Comparison of ENCODE assay signal across 15 cellular contexts in the genomic region with DNA sequence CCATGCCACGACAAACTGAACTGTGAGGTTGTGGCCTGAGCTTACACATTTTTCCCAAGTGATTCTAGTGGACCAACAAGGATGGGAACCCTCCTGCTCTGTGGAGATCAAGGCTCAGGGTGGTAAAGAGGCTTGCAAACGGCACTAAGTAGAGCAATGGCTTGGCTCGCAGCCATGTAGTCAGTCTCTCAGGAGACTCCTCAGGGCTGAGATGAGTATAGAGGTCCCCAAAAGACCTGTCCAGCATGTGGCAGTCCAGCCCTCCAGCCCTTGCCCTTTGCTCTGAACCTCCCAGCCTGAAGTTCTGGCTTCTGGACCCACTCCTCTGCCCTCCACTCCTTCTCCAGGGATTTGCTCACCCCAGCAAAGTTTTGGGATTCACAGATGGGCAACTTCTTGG. TPM values are rescaled to one million over a fixed set of nuclear protein-coding genes. Genes with fewer than 3 reads are reported as not detected.
DNase-seq lines count a peak whose midpoint lies in the region; ATAC-seq and TF ChIP-seq lines count a peak whose summit lies in the region.
"Had no signal": no experiment of that assay in that cellular context is flagged by ENCODE, and none has a peak within 500 bp of the region (broad histone marks: within the 10 kb centered on the region; RNA-seq: fewer than 3 reads in every experiment).

No MANE protein-coding gene starts in this region.

- H3K36me3 ChIP-seq in vagina = no peaks in the 10 kb centered on the region
- no peaks in the 10 kb centered on the region for H3K36me3 ChIP-seq in H7 (replicated peaks; ENCODE audit: control insufficient read depth, insufficient read depth, low read length)

- WGBS in right cardiac atrium = 56% methylated on average over 3 of the region's 3 CpGs

- intact Hi-C loops in right cardiac atrium (cut with DNase I) = no loop called here
- intact Hi-C loops in vagina (cut with DNase I) = no loop called here

- DNase-seq in choroid plexus epithelial cell (ENCODE audit: low read depth) = peak; percentile 24
- peak; percentile 69 to 87 (median 72) for DNase-seq in right cardiac atrium
- peak; percentile 29 for DNase-seq in renal cortical epithelial cell (ENCODE audit: low read depth)
- DNase-seq in vagina (ENCODE audit: extremely low spot score in 2 of 2) = no peak
- no peak for DNase-seq in H7
- DNase-seq in T1000 (lab: John Stamatoyannopoulos, UW) = no peak
- DNase-seq: DND-41; glutamatergic neuron; Karpas-422; NCI-H1417; SHP77 treated with DMSO at 0.1 percent for 48 hours; stimulated activated CD4-positive, alpha-beta T cell treated with anti-CD3 and anti-CD28 coated beads, Interleukin-12 subunit alpha, Interleukin-12 subunit beta, amount 100 ng/mL, for 4 hours; T-helper 2 cell had no signal

- TF ChIP-seq CTCF in choroid plexus epithelial cell (conservative IDR thresholded peaks at IDR 0.05; ENCODE audit: low read depth, low read length) = no peak
- no peak for TF ChIP-seq CTCF in vagina (IDR thresholded peaks at IDR 0.05)

- peak overlapping the region; percentile 94 for H3K27ac ChIP-seq in right cardiac atrium (ENCODE audit: low read length)
- H3K27ac ChIP-seq in vagina = peak overlapping the region; percentile 85

- peaks cover 20% of the 10 kb centered on the region for H3K4me1 ChIP-seq in right cardiac atrium (ENCODE audit: control insufficient read depth, insufficient read depth, low read length)
- peaks cover 30% of the 10 kb centered on the region for H3K4me1 ChIP-seq in vagina

- no peak for TF ChIP-seq POLR2A in vagina (IDR thresholded peaks at IDR 0.05)

- no peaks in the 10 kb centered on the region for H3K27me3 ChIP-seq in right cardiac atrium (ENCODE audit: control insufficient read depth, insufficient read depth)
- H3K27me3 ChIP-seq in vagina = no peaks in the 10 kb centered on the region
- H3K27me3 ChIP-seq in H7 (ENCODE audit: control insufficient read depth, insufficient read depth, low read length) = no peaks in the 10 kb centered on the region

- no peaks in the 10 kb centered on the region for H3K9me3 ChIP-seq in right cardiac atrium (ENCODE audit: control insufficient read depth, low read length)
- H3K9me3 ChIP-seq in vagina = no peaks in the 10 kb centered on the region

- ATAC-seq in right cardiac atrium (peak; percentile 34 to 45), HG02852 (IDR thresholded peaks at IDR 0.05; ENCODE audit: unreplicated experiment) (no peak)

- H3K4me3 ChIP-seq in choroid plexus epithelial cell (ENCODE audit: low read depth, low read length) = no peak overlapping the region
- H3K4me3 ChIP-seq in right cardiac atrium (ENCODE audit: low read length) = no peak overlapping the region
- no peak overlapping the region for H3K4me3 ChIP-seq in vagina
- H3K4me3 ChIP-seq in H7 (ENCODE audit: insufficient read depth, low read depth, low read length) = no peak overlapping the region

RNA-seq across cellular contexts. Expression of gene CAMP, which starts 8.3 kb away (rescaled TPM):
- 1 to 10 TPM in 1 of 4 donors, under 1 TPM in 3; 0.50 to 2.1 (median 0.73) TPM for total RNA-seq in right cardiac atrium
- 1.8 TPM for polyA plus RNA-seq in right cardiac atrium
- total RNA-seq in renal cortical epithelial cell = 0.25 TPM in 1 of 2 replicates, not detected in the other
- not detected for total RNA-seq in vagina
- total RNA-seq in H7 (2014; rRNA removed; shearing (Covaris generic)) = not detected in 2 replicates
- total RNA-seq: mesothelial cell of epicardium had no signal

RNA-seq across cellular contexts. Expression of gene ZNF589, which starts 25.9 kb away (rescaled TPM):
- total RNA-seq in right cardiac atrium (10 to 100 TPM; 11.4 to 18.5 (median 15.0) TPM), renal cortical epithelial cell (2.3 and 6.6 TPM in 2 replicates), vagina (12.3 TPM)
- 5.6 TPM for polyA plus RNA-seq in right cardiac atrium
- total RNA-seq in H7 (2014; rRNA removed; shearing (Covaris generic)) = 42.6 and 47.4 TPM in 2 replicates

RNA-seq across cellular contexts. Expression of gene CDC25A, which starts 26.8 kb away (rescaled TPM):
- 1 to 10 TPM in 1 of 4 donors, under 1 TPM in 3; 0.71 to 1.0 (median 0.87) TPM for total RNA-seq in right cardiac atrium
- polyA plus RNA-seq in right cardiac atrium = 0.86 TPM
- 3.2 and 7.3 TPM in 2 replicates for total RNA-seq in renal cortical epithelial cell
- total RNA-seq in vagina = 8.8 TPM
- 72.3 and 79.1 TPM in 2 replicates for total RNA-seq in H7 (2014; rRNA removed; shearing (Covaris generic))

Comparison
In these comparisons a context has a peak if more than half of its experiments do, and no peak if none do; other contexts are left out.
1. DNase-seq: peak in choroid plexus epithelial cell (single experiment), right cardiac atrium (3 of 3) and renal cortical epithelial cell (single experiment); none in vagina (0 of 2), H7 (single experiment) and T1000 (single experiment).